Comparison of ENCODE assay signal across 8 cellular contexts in genomic region chr1:159945483-159946241, GRCh38. TPM values are rescaled to one million over a fixed set of nuclear protein-coding genes. Genes with fewer than 3 reads are reported as not detected.
DNase-seq lines count a peak whose midpoint lies in the region; ATAC-seq and TF ChIP-seq lines count a peak whose summit lies in the region.

Gene IGSF9 (minus strand): TSS chr1:159945613. CDS start chr1:159943454, 2,159 bp downstream.

- intact Hi-C loops in left colon (cut with DNase I, micrococcal nuclease), result no loop called here

- peak within 1 kb of the TSS; percentile 68 for H3K4me3 Mint-ChIP-seq in chondrocyte (ENCODE audit: unreplicated experiment)

- no peak for DNase-seq in AG09319 (ENCODE audit: extremely low read depth, low read depth)
- peak; percentile 85 for DNase-seq in NCI-H2107 treated with DMSO at 0.1 percent for 48 hours (lab: John Stamatoyannopoulos, UW; ENCODE audit: unreplicated experiment)
- DNase-seq in activated CD4-positive, alpha-beta T cell treated with anti-CD3 and anti-CD28 coated beads for 4 hours, result peak; percentile 72 to 74
- peak; percentile 93 for DNase-seq in chondrocyte (ENCODE audit: low spot score)
- DNase-seq in left colon, result peak; percentile 87 to 90
- DNase-seq in stimulated activated CD4-positive, alpha-beta T cell treated with anti-CD3 and anti-CD28 coated beads, Interleukin-1b, Interleukin-23, amount 100 ng/mL, for 24 hours (ENCODE audit: low read depth in 4 of 4, low spot score in 1 of 4), result peak; percentile 33 to 67 (median 54)
- DNase-seq in GF-D8 (lab: John Stamatoyannopoulos, UW), result no peak

- H3K36me3 Mint-ChIP-seq in chondrocyte (ENCODE audit: low read depth), result no peaks in the 10 kb centered on the region

- H3K9me3 Mint-ChIP-seq in chondrocyte (ENCODE audit: low read depth), result no peaks in the 10 kb centered on the region

- H3K4me1 Mint-ChIP-seq in chondrocyte (ENCODE audit: low read depth), result peaks cover 13% of the 10 kb centered on the region

- ATAC-seq in GM21825 (IDR thresholded peaks at IDR 0.05; ENCODE audit: unreplicated experiment) (peak; percentile 64), left colon (peak; percentile 87)

- TF ChIP-seq CTCF in AG09319 (IDR thresholded peaks at IDR 0.05; ENCODE audit: low read depth, low read length) (peak; percentile 42), chondrocyte (IDR thresholded peaks at IDR 0.05) (peak; percentile 76)

- no peak within 1 kb of the TSS for H3K27ac Mint-ChIP-seq in chondrocyte (ENCODE audit: unreplicated experiment)

- H3K27me3 Mint-ChIP-seq in chondrocyte (ENCODE audit: low read depth), result peaks cover 35% of the 10 kb centered on the region

RNA-seq across cellular contexts. Expression of gene IGSF9, which starts in this region (rescaled TPM):
- total RNA-seq in chondrocyte (not detected in 3 replicates), left colon (10 to 100 TPM; 31.5 to 46.3 TPM)

Comparison
In these comparisons a context has a peak if more than half of its experiments do, and no peak if none do; other contexts are left out.
1. RNA of gene IGSF9 (total RNA-seq): 31.5 to 46.3 TPM in left colon; not detected in chondrocyte; every median in the first group is over 10 times any median in the second.
2. Peak in DNase-seq in chondrocyte; RNA of the gene not detected or under 1 TPM.
3. DNase-seq: peak in NCI-H2107 treated with DMSO at 0.1 percent for 48 hours (single experiment), activated CD4-positive, alpha-beta T cell treated with anti-CD3 and anti-CD28 coated beads for 4 hours (2 of 2), left colon (2 of 2) and stimulated activated CD4-positive, alpha-beta T cell treated with anti-CD3 and anti-CD28 coated beads, Interleukin-1b, Interleukin-23, amount 100 ng/mL, for 24 hours (4 of 4); none in AG09319 (single experiment) and GF-D8 (single experiment).